In genomic region chr10:43955002-43955596, GRCh38 we compare ENCODE assay signal across 22 cellular contexts.
"Had no signal": no experiment of that assay in that cellular context is flagged by ENCODE, and none has a peak within 500 bp of the region (broad histone marks: within the 10 kb centered on the region; RNA-seq: fewer than 3 reads in every experiment).

No MANE protein-coding gene starts in this region.

- H3K27ac Mint-ChIP-seq: activated naive CD4-positive, alpha-beta T cell treated with anti-CD3 and anti-CD28 coated beads, Interleukin-2, amount 10 ng/mL, durations not matched to agents 7 days and 5 days; nephron progenitor cell; stimulated activated naive CD8-positive, alpha-beta T cell treated with anti-CD3 and anti-CD28 coated beads, Interleukin-15, Interleukin-2, amounts not matched to agents 100 ng/mL and 50 ng/mL, for 24 hours had no signal

- H3K36me3 ChIP-seq: right lobe of liver, tibial artery, vagina had no signal

- ATAC-seq: foreskin keratinocyte, left ventricle myocardium superior, mucosa of descending colon, right lobe of liver had no signal

- H3K4me1 Mint-ChIP-seq: activated naive CD4-positive, alpha-beta T cell treated with anti-CD3 and anti-CD28 coated beads, Interleukin-2, amount 10 ng/mL, durations not matched to agents 7 days and 5 days had no signal

- H3K9me3 Mint-ChIP-seq: activated naive CD4-positive, alpha-beta T cell treated with anti-CD3 and anti-CD28 coated beads, Interleukin-2, amount 10 ng/mL, durations not matched to agents 7 days and 5 days had no signal

- H3K27me3 ChIP-seq: foreskin keratinocyte, hepatocyte, right lobe of liver, tibial artery, vagina had no signal

- H3K4me3 Mint-ChIP-seq: activated naive CD4-positive, alpha-beta T cell treated with anti-CD3 and anti-CD28 coated beads, Interleukin-2, amount 10 ng/mL, durations not matched to agents 7 days and 5 days; nephron progenitor cell; stimulated activated naive CD8-positive, alpha-beta T cell treated with anti-CD3 and anti-CD28 coated beads, Interleukin-15, Interleukin-2, amounts not matched to agents 100 ng/mL and 50 ng/mL, for 24 hours had no signal

- H3K4me3 ChIP-seq: hepatocyte, mucosa of descending colon, right lobe of liver, skin epidermis, tibial artery, vagina had no signal

- DNase-seq: activated CD4-positive, CD25-positive, alpha-beta regulatory T cell treated with anti-CD3 and anti-CD28 coated beads, Interleukin-2, amount 50 U/mL, for 72 hours; activated effector memory CD4-positive, alpha-beta T cell treated with anti-CD3 and anti-CD28 coated beads, Interleukin-2, amount 50 U/mL, for 16 hours; activated naive CD4-positive, alpha-beta T cell treated with anti-CD3 and anti-CD28 coated beads, Interleukin-2, amount 10 ng/mL, durations not matched to agents 7 days and 5 days; activated T-cell treated with anti-CD3 and anti-CD28 coated beads for 4 hours; amygdala; effector CD4-positive, alpha-beta T cell; erythroblast; foreskin keratinocyte; glutamatergic neuron; left ventricle myocardium superior; mucosa of descending colon; nephron progenitor cell; nucleus accumbens; right lobe of liver; stimulated activated CD4-positive, alpha-beta T cell treated with anti-CD3 and anti-CD28 coated beads, Interleukin-1b, Interleukin-23, amount 100 ng/mL, for 48 hours; substantia nigra; T-helper 2 cell; tibial artery had no signal

- H3K36me3 Mint-ChIP-seq: activated naive CD4-positive, alpha-beta T cell treated with anti-CD3 and anti-CD28 coated beads, Interleukin-2, amount 10 ng/mL, durations not matched to agents 7 days and 5 days had no signal
